In genomic region chr3:157522646-157523045, GRCh38 we compare ENCODE assay signal across 38 cellular contexts. TPM values are rescaled to one million over a fixed set of nuclear protein-coding genes. Genes with fewer than 3 reads are reported as not detected.
"Had no signal": no experiment of that assay in that cellular context is flagged by ENCODE, and none has a peak within 500 bp of the region (broad histone marks: within the 10 kb centered on the region; RNA-seq: fewer than 3 reads in every experiment).

No MANE protein-coding gene starts in this region.

- H3K9me3 Mint-ChIP-seq: activated naive CD4-positive, alpha-beta T cell treated with anti-CD3 and anti-CD28 coated beads for 36 hours; activated naive CD4-positive, alpha-beta T cell treated with anti-CD3 and anti-CD28 coated beads, Interleukin-2, amount 10 ng/mL, durations not matched to agents 7 days and 5 days; activated naive CD4-positive, alpha-beta T cell treated with anti-CD3 and anti-CD28 coated beads, Interleukin-2, amount 50 U/mL, for 24 hours; activated naive CD4-positive, alpha-beta T cell treated with anti-CD3 and anti-CD28 coated beads, Interleukin-2, amount 50 U/mL, for 72 hours; activated naive CD8-positive, alpha-beta T cell treated with anti-CD3 and anti-CD28 coated beads for 36 hours; activated naive CD8-positive, alpha-beta T cell treated with anti-CD3 and anti-CD28 coated beads, Interleukin-2, amount 10 ng/mL, durations not matched to agents 7 days and 5 days; activated naive CD8-positive, alpha-beta T cell treated with anti-CD3 and anti-CD28 coated beads, Interleukin-2, amount 50 U/mL, for 24 hours; activated T-cell treated with anti-CD3 and anti-CD28 coated beads, Interleukin-2, amount 50 U/mL, for 24 hours; activated T-cell treated with anti-CD3 and anti-CD28 coated beads, Interleukin-2, amount 50 U/mL, for 4 hours; activated T-helper 1 cell treated with anti-CD3 and anti-CD28 coated beads, Interleukin-12 subunit alpha, Interleukin-12 subunit beta, Interleukin-2, Interleukin-4 antibody, amounts not matched to agents 30 ng/mL and 10 ng/mL and 1 ng/mL, durations not matched to agents 14 hours and 24 hours and 36 hours; activated T-helper 17 cell treated with anti-CD3 and anti-CD28 coated beads, Interleukin-2, amount 50 U/mL, for 72 hours; activated T-helper 2 cell treated with anti-CD3 and anti-CD28 coated beads, Interferon-gamma antibody, Interleukin-2, Interleukin-4, amounts not matched to agents 10 μg/mL and 5 μg/mL and 100 μg/mL, durations not matched to agents 14 hours and 24 hours and 36 hours; central memory CD8-positive, alpha-beta T cell had no signal

- H3K4me1 Mint-ChIP-seq: activated naive CD4-positive, alpha-beta T cell treated with anti-CD3 and anti-CD28 coated beads, Interleukin-2, amount 10 ng/mL, durations not matched to agents 7 days and 5 days; activated naive CD4-positive, alpha-beta T cell treated with anti-CD3 and anti-CD28 coated beads, Interleukin-2, amount 50 U/mL, for 24 hours; activated naive CD8-positive, alpha-beta T cell treated with anti-CD3 and anti-CD28 coated beads for 36 hours; activated naive CD8-positive, alpha-beta T cell treated with anti-CD3 and anti-CD28 coated beads, Interleukin-2, amount 10 ng/mL, durations not matched to agents 7 days and 5 days; activated naive CD8-positive, alpha-beta T cell treated with anti-CD3 and anti-CD28 coated beads, Interleukin-2, amount 50 U/mL, for 24 hours; activated T-helper 17 cell treated with anti-CD3 and anti-CD28 coated beads, Interleukin-2, amount 50 U/mL, for 72 hours; central memory CD8-positive, alpha-beta T cell had no signal

- H3K27me3 Mint-ChIP-seq: activated naive CD4-positive, alpha-beta T cell treated with anti-CD3 and anti-CD28 coated beads, Interleukin-2, amount 10 ng/mL, durations not matched to agents 7 days and 5 days; activated naive CD8-positive, alpha-beta T cell treated with anti-CD3 and anti-CD28 coated beads for 36 hours had no signal

- H3K36me3 Mint-ChIP-seq: activated naive CD4-positive, alpha-beta T cell treated with anti-CD3 and anti-CD28 coated beads, Interleukin-2, amount 10 ng/mL, durations not matched to agents 7 days and 5 days; activated naive CD4-positive, alpha-beta T cell treated with anti-CD3 and anti-CD28 coated beads, Interleukin-2, amount 50 U/mL, for 24 hours; activated naive CD4-positive, alpha-beta T cell treated with anti-CD3 and anti-CD28 coated beads, Interleukin-2, amount 50 U/mL, for 72 hours; activated naive CD8-positive, alpha-beta T cell; activated naive CD8-positive, alpha-beta T cell treated with anti-CD3 and anti-CD28 coated beads for 36 hours; activated naive CD8-positive, alpha-beta T cell treated with anti-CD3 and anti-CD28 coated beads, Interleukin-2, amount 10 ng/mL, durations not matched to agents 7 days and 5 days; brain had no signal

- H3K27ac ChIP-seq: adrenal gland, ascending aorta, body of pancreas, brain microvascular endothelial cell, breast epithelium, cardiac muscle cell had no signal

- H3K27me3 ChIP-seq: adrenal gland, ascending aorta, body of pancreas, brain microvascular endothelial cell, breast epithelium, cardiac muscle cell had no signal

- H3K4me1 ChIP-seq: body of pancreas, breast epithelium had no signal

- H3K36me3 ChIP-seq: adrenal gland, ascending aorta, brain microvascular endothelial cell, breast epithelium, cardiac muscle cell had no signal

- DNase-seq: activated effector memory CD4-positive, alpha-beta T cell treated with anti-CD3 and anti-CD28 coated beads, Interleukin-2, amount 50 U/mL, for 16 hours; activated effector memory CD4-positive, alpha-beta T cell treated with Interleukin-2 at 50 U/mL for 16 hours; activated gamma-delta T cell; activated gamma-delta T cell treated with Interleukin-2 at 50 U/mL for 16 hours; activated naive CD4-positive, alpha-beta T cell; activated naive CD4-positive, alpha-beta T cell treated with anti-CD3 and anti-CD28 coated beads for 36 hours; activated naive CD4-positive, alpha-beta T cell treated with anti-CD3 and anti-CD28 coated beads, Interleukin-2, amount 10 ng/mL, durations not matched to agents 7 days and 5 days; activated naive CD4-positive, alpha-beta T cell treated with anti-CD3 and anti-CD28 coated beads, Interleukin-2, amount 50 U/mL, for 16 hours; activated naive CD4-positive, alpha-beta T cell treated with Interleukin-2 at 50 U/mL for 16 hours; activated naive CD8-positive, alpha-beta T cell treated with anti-CD3 and anti-CD28 coated beads for 36 hours; activated naive CD8-positive, alpha-beta T cell treated with anti-CD3 and anti-CD28 coated beads, Interleukin-2, amount 10 ng/mL, durations not matched to agents 7 days and 5 days; activated naive CD8-positive, alpha-beta T cell treated with anti-CD3 and anti-CD28 coated beads, Interleukin-2, amount 50 U/mL, for 24 hours; activated T-cell treated with anti-CD3 and anti-CD28 coated beads, Interleukin-2, amount 50 U/mL, for 1 hour; activated T-cell treated with anti-CD3 and anti-CD28 coated beads, Interleukin-2, amount 50 U/mL, for 24 hours; activated T-cell treated with anti-CD3 and anti-CD28 coated beads, Interleukin-2, amount 50 U/mL, for 4 hours; activated T-cell treated with anti-CD3 and anti-CD28 coated beads, Interleukin-2, amount 50 U/mL, for 48 hours; activated T-cell treated with anti-CD3 and anti-CD28 coated beads, Interleukin-2, amount 50 U/mL, for 72 hours; adrenal gland; amniotic stem cell; amygdala; anterior cingulate cortex; aorta; body of pancreas; brain microvascular endothelial cell; caudate nucleus; central memory CD4-positive, alpha-beta T cell; cerebellar nuclear complex had no signal

- H3K4me3 ChIP-seq: adrenal gland, ascending aorta, body of pancreas, breast epithelium, cardiac muscle cell had no signal

- H3K4me3 Mint-ChIP-seq: activated naive CD4-positive, alpha-beta T cell treated with anti-CD3 and anti-CD28 coated beads for 36 hours; activated naive CD4-positive, alpha-beta T cell treated with anti-CD3 and anti-CD28 coated beads, Interleukin-2, amount 10 ng/mL, durations not matched to agents 7 days and 5 days; activated naive CD4-positive, alpha-beta T cell treated with anti-CD3 and anti-CD28 coated beads, Interleukin-2, amount 50 U/mL, for 24 hours; activated naive CD8-positive, alpha-beta T cell; activated naive CD8-positive, alpha-beta T cell treated with anti-CD3 and anti-CD28 coated beads for 36 hours; activated naive CD8-positive, alpha-beta T cell treated with anti-CD3 and anti-CD28 coated beads, Interleukin-2, amount 10 ng/mL, durations not matched to agents 7 days and 5 days; activated naive CD8-positive, alpha-beta T cell treated with anti-CD3 and anti-CD28 coated beads, Interleukin-2, amount 50 U/mL, for 24 hours; activated T-cell treated with anti-CD3 and anti-CD28 coated beads, Interleukin-2, amount 50 U/mL, for 24 hours; activated T-cell treated with anti-CD3 and anti-CD28 coated beads, Interleukin-2, amount 50 U/mL, for 4 hours; activated T-cell treated with anti-CD3 and anti-CD28 coated beads, Interleukin-2, amount 50 U/mL, for 72 hours; activated T-helper 1 cell treated with anti-CD3 and anti-CD28 coated beads, Interleukin-12 subunit alpha, Interleukin-12 subunit beta, Interleukin-2, Interleukin-4 antibody, amounts not matched to agents 30 ng/mL and 10 ng/mL and 1 ng/mL, durations not matched to agents 14 hours and 24 hours and 36 hours; activated T-helper 17 cell treated with anti-CD3 and anti-CD28 coated beads, Interleukin-2, amount 50 U/mL, for 72 hours; brain; central memory CD8-positive, alpha-beta T cell had no signal

- ATAC-seq: activated naive CD4-positive, alpha-beta T cell treated with anti-CD3 and anti-CD28 coated beads, Interleukin-2, amount 50 U/mL, for 72 hours; activated naive CD8-positive, alpha-beta T cell treated with anti-CD3 and anti-CD28 coated beads, Interleukin-2, amount 50 U/mL, for 24 hours; activated T-cell treated with anti-CD3 and anti-CD28 coated beads, Interleukin-2, amount 50 U/mL, for 4 hours; activated T-cell treated with anti-CD3 and anti-CD28 coated beads, Interleukin-2, amount 50 U/mL, for 72 hours; activated T-helper 17 cell treated with anti-CD3 and anti-CD28 coated beads, Interleukin-2, amount 50 U/mL, for 72 hours; body of pancreas had no signal

- H3K9me3 ChIP-seq: body of pancreas, breast epithelium had no signal

- H3K27ac Mint-ChIP-seq: activated naive CD4-positive, alpha-beta T cell treated with anti-CD3 and anti-CD28 coated beads for 36 hours; activated naive CD4-positive, alpha-beta T cell treated with anti-CD3 and anti-CD28 coated beads, Interleukin-2, amount 10 ng/mL, durations not matched to agents 7 days and 5 days; activated naive CD4-positive, alpha-beta T cell treated with anti-CD3 and anti-CD28 coated beads, Interleukin-2, amount 50 U/mL, for 24 hours; activated naive CD4-positive, alpha-beta T cell treated with anti-CD3 and anti-CD28 coated beads, Interleukin-2, amount 50 U/mL, for 72 hours; activated naive CD8-positive, alpha-beta T cell; activated naive CD8-positive, alpha-beta T cell treated with anti-CD3 and anti-CD28 coated beads for 36 hours; activated naive CD8-positive, alpha-beta T cell treated with anti-CD3 and anti-CD28 coated beads, Interleukin-2, amount 10 ng/mL, durations not matched to agents 7 days and 5 days; activated naive CD8-positive, alpha-beta T cell treated with anti-CD3 and anti-CD28 coated beads, Interleukin-2, amount 50 U/mL, for 24 hours; activated T-cell treated with anti-CD3 and anti-CD28 coated beads, Interleukin-2, amount 50 U/mL, for 24 hours; activated T-cell treated with anti-CD3 and anti-CD28 coated beads, Interleukin-2, amount 50 U/mL, for 72 hours; activated T-helper 1 cell treated with anti-CD3 and anti-CD28 coated beads, Interleukin-12 subunit alpha, Interleukin-12 subunit beta, Interleukin-2, Interleukin-4 antibody, amounts not matched to agents 30 ng/mL and 10 ng/mL and 1 ng/mL, durations not matched to agents 14 hours and 24 hours and 36 hours; activated T-helper 17 cell treated with anti-CD3 and anti-CD28 coated beads, Interleukin-2, amount 50 U/mL, for 72 hours; activated T-helper 2 cell treated with anti-CD3 and anti-CD28 coated beads, Interferon-gamma antibody, Interleukin-2, Interleukin-4, amounts not matched to agents 10 μg/mL and 5 μg/mL and 100 μg/mL, durations not matched to agents 14 hours and 24 hours and 36 hours; brain had no signal

RNA-seq across cellular contexts. Expression of gene VEPH1, which starts 19.4 kb away (rescaled TPM):
- total RNA-seq: activated naive CD4-positive, alpha-beta T cell treated with anti-CD3 and anti-CD28 coated beads for 36 hours; activated naive CD4-positive, alpha-beta T cell treated with anti-CD3 and anti-CD28 coated beads, Interleukin-2, amount 50 U/mL, for 72 hours; activated naive CD8-positive, alpha-beta T cell treated with anti-CD3 and anti-CD28 coated beads for 36 hours; activated naive CD8-positive, alpha-beta T cell treated with anti-CD3 and anti-CD28 coated beads, Interleukin-2, amount 10 ng/mL, durations not matched to agents 7 days and 5 days; activated T-cell treated with anti-CD3 and anti-CD28 coated beads, Interleukin-2, amount 50 U/mL, for 72 hours; activated T-helper 1 cell treated with anti-CD3 and anti-CD28 coated beads, Interleukin-12 subunit alpha, Interleukin-12 subunit beta, Interleukin-2, Interleukin-4 antibody, amounts not matched to agents 30 ng/mL and 10 ng/mL and 1 ng/mL, durations not matched to agents 14 hours and 24 hours and 36 hours; activated T-helper 17 cell treated with anti-CD3 and anti-CD28 coated beads, Interleukin-2, amount 50 U/mL, for 72 hours; activated T-helper 2 cell treated with anti-CD3 and anti-CD28 coated beads, Interferon-gamma antibody, Interleukin-2, Interleukin-4, amounts not matched to agents 10 μg/mL and 5 μg/mL and 100 μg/mL, durations not matched to agents 14 hours and 24 hours and 36 hours had no signal
